8 cellular contexts compared by ENCODE assay signal in genomic region chr1:113904674-113905434, GRCh38. TPM values are rescaled to one million over a fixed set of nuclear protein-coding genes. Genes with fewer than 3 reads are reported as not detected.
A peak's percentile ranks its signal among the peaks of the same experiment; 100 is the strongest.
DNase-seq lines count a peak whose midpoint lies in the region; ATAC-seq and TF ChIP-seq lines count a peak whose summit lies in the region.

TSS of gene AP4B1 (minus strand) at chr1:113904799. CDS start at chr1:113904717, 82 bp downstream.
TSS of gene DCLRE1B (plus strand) at chr1:113905326. CDS start at chr1:113905587, 261 bp downstream.

- intact Hi-C loops in testis (cut with DNase I; ENCODE audit: low total_unique reads): loop anchor here (2.0 kb wide), 1 partner anchor 24 kb away; the partner anchor contains the start of gene HIPK1

- H3K79me2 ChIP-seq in SK-N-SH (ENCODE audit: insufficient read depth): peaks cover 51% of the 10 kb centered on the region

- POLR2A ChIA-PET in SK-N-SH (lab: Yijun Ruan, JAX): interaction anchor here (1.1 to 1.5 kb wide), 3 partner anchors 25 to 93 kb away, joined by 3 to 21 read pairs (median 3); partner anchors contain the start of gene HIPK1

- no peaks in the 10 kb centered on the region for H3K9me2 ChIP-seq in SK-N-SH

- no peaks in the 10 kb centered on the region for H3F3A ChIP-seq in SK-N-SH (replicated peaks; ENCODE audit: insufficient read depth)

- peak; percentile 89 for ATAC-seq in HG02588 (IDR thresholded peaks at IDR 0.05; ENCODE audit: unreplicated experiment)

- H3K9ac ChIP-seq in SK-N-SH: peak within 1 kb of the TSS; percentile 86

- no peak for TF ChIP-seq POLR2A in testis (IDR thresholded peaks at IDR 0.05)

- peak within 1 kb of the TSS; percentile 62 to 84 for H3K4me3 ChIP-seq in SK-N-SH (ENCODE audit: low read depth in 2 of 2, low read length in 1 of 2)
- H3K4me3 ChIP-seq in testis: peak within 1 kb of the TSS; percentile 77 to 82

- peak; percentile 90 for DNase-seq in GM10266 (ENCODE audit: extremely low spot score)
- DNase-seq in NCI-H1048 (lab: John Stamatoyannopoulos, UW): peak; percentile 99
- DNase-seq in SK-N-SH: peak; percentile 95
- peak; percentile 96 for DNase-seq in activated naive CD4-positive, alpha-beta T cell treated with anti-CD3 and anti-CD28 coated beads, Interleukin-2, amount 50 U/mL, for 16 hours
- peak; percentile 99 for DNase-seq in globus pallidus (ENCODE audit: low spot score)
- DNase-seq in occipital lobe (lab: John Stamatoyannopoulos, UW): peak; percentile 98
- peak; percentile 99 for DNase-seq in testis

- under 1% methylated on average over 58 of the region's 67 CpGs for WGBS in SK-N-SH (ENCODE audit: low lambda C conversion rate)
- 0 to 1% methylated on average over 62 to 67 of the region's 67 CpGs for WGBS in testis, 2 donors

- CTCF ChIA-PET in SK-N-SH (lab: Yijun Ruan, JAX): interaction anchor here (0.8 to 4.0 kb wide), 9 partner anchors 11 to 378 kb away, joined by 3 to 19 read pairs (median 4); partner anchors contain the start of genes HIPK1, OLFML3 and PHTF1

- H3K4me2 ChIP-seq in SK-N-SH: peak within 1 kb of the TSS; percentile 98

- TF ChIP-seq CTCF in GM10266 (IDR thresholded peaks at IDR 0.05; ENCODE audit: control insufficient read depth, insufficient read depth, low read depth, missing control alignments) (peak; percentile 92), SK-N-SH (IDR thresholded peaks at IDR 0.05) (peak; percentile 66), testis (IDR thresholded peaks at IDR 0.05) (peak; percentile 48 to 76 (median 67))

- peak within 1 kb of the TSS; percentile 93 for H2AFZ ChIP-seq in SK-N-SH (ENCODE audit: low read depth)

- H3K36me3 ChIP-seq in SK-N-SH (replicated peaks in 1 of 2; ENCODE audit: control insufficient read depth in 1 of 2, insufficient read depth in 2 of 2, low read length in 1 of 2) (peaks cover 15 to 20% of the 10 kb centered on the region in 2 experiments), testis (ENCODE audit: low read depth, missing control alignments) (no peaks in the 10 kb centered on the region)

- TF ChIP-seq EP300 in SK-N-SH (IDR thresholded peaks at IDR 0.05; ENCODE audit: borderline replicate concordance in 1 of 2, low read depth in 1 of 2, low read length in 1 of 2): peak; percentile 31 to 76; a peak in 3 of 4 replicates

- H4K20me1 ChIP-seq in SK-N-SH (ENCODE audit: insufficient read depth): no peaks in the 10 kb centered on the region

- H3K27me3 ChIP-seq in SK-N-SH (ENCODE audit: insufficient read depth) (no peaks in the 10 kb centered on the region), testis (no peaks in the 10 kb centered on the region)

- TF ChIP-seq RAD21 in SK-N-SH (IDR thresholded peaks at IDR 0.05; ENCODE audit: low read length): peak; percentile 64

- H3K27ac ChIP-seq in SK-N-SH (ENCODE audit: low read depth in 2 of 2, low read length in 1 of 2) (peak within 1 kb of the TSS; percentile 90 to 93), testis (peak within 1 kb of the TSS; percentile 69 to 90)

- H3K9me3 ChIP-seq in SK-N-SH (no peaks in the 10 kb centered on the region), testis (no peaks in the 10 kb centered on the region)

- H3K4me1 ChIP-seq in SK-N-SH (ENCODE audit: control insufficient read depth in 1 of 2, insufficient read depth in 2 of 2, low read depth in 1 of 2, low read length in 1 of 2): peaks cover 0 to 11% of the 10 kb centered on the region in 2 experiments; a peak in 2 of 4 replicates
- peaks cover 9% of the 10 kb centered on the region for H3K4me1 ChIP-seq in testis

TF ChIP-seq in SK-N-SH, 30 proteins besides CTCF, POLR2A, EP300 and RAD21 (continues in another document):
- TF ChIP-seq USF2 (IDR thresholded peaks at IDR 0.05; ENCODE audit: borderline replicate concordance, low read depth, low read length): no peak
- TF ChIP-seq MEF2A (IDR thresholded peaks at IDR 0.05; ENCODE audit: borderline replicate concordance, low read depth): no peak
- 0 out of 2 replicates have a peak, but pooled peaks have one; percentile 35 for TF ChIP-seq FOXJ3 (CRISPR knock-in tag; IDR thresholded peaks at IDR 0.05)
- TF ChIP-seq YY1 (IDR thresholded peaks at IDR 0.05; ENCODE audit: low read depth): peak; percentile 71; the same call in 1 of the 2 replicates
- TF ChIP-seq ZBTB33 (IDR thresholded peaks at IDR 0.05; ENCODE audit: borderline replicate concordance, low read depth): peak; percentile 79
- no peak for TF ChIP-seq NFIC (IDR thresholded peaks at IDR 0.05; ENCODE audit: borderline replicate concordance)
- TF ChIP-seq SMC3 (IDR thresholded peaks at IDR 0.05; ENCODE audit: low read depth, low read length): peak; percentile 52
- no peak for TF ChIP-seq EZH2phosphoT487 (IDR thresholded peaks at IDR 0.05; ENCODE audit: borderline replicate concordance, low read depth)
- TF ChIP-seq MAX (IDR thresholded peaks at IDR 0.05; ENCODE audit: low read depth): peak; percentile 35
- TF ChIP-seq, protein P1, sequence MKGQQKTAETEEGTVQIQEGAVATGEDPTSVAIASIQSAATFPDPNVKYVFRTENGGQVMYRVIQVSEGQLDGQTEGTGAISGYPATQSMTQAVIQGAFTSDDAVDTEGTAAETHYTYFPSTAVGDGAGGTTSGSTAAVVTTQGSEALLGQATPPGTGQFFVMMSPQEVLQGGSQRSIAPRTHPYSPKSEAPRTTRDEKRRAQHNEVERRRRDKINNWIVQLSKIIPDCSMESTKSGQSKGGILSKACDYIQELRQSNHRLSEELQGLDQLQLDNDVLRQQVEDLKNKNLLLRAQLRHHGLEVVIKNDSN (IDR thresholded peaks at IDR 0.05; ENCODE audit: borderline replicate concordance, low read depth): peak; percentile 16; the same call in 1 of the 2 replicates
- peak; percentile 63 for TF ChIP-seq TAF1 (IDR thresholded peaks at IDR 0.05; ENCODE audit: borderline replicate concordance, low read depth, low read length)
- no peak for TF ChIP-seq FOXM1 (IDR thresholded peaks at IDR 0.05; ENCODE audit: low read depth)
- TF ChIP-seq TCF12 (IDR thresholded peaks at IDR 0.05): peak; percentile 52; the same call in 1 of the 2 replicates
- no peak for TF ChIP-seq JUND (IDR thresholded peaks at IDR 0.05)
- TF ChIP-seq FOSL2 (IDR thresholded peaks at IDR 0.05; ENCODE audit: borderline replicate concordance, low read depth): peak; percentile 20; the same call in 1 of the 2 replicates
- no peak for TF ChIP-seq TEAD4 (IDR thresholded peaks at IDR 0.05; ENCODE audit: borderline replicate concordance, insufficient read depth)
- TF ChIP-seq, protein P2, sequence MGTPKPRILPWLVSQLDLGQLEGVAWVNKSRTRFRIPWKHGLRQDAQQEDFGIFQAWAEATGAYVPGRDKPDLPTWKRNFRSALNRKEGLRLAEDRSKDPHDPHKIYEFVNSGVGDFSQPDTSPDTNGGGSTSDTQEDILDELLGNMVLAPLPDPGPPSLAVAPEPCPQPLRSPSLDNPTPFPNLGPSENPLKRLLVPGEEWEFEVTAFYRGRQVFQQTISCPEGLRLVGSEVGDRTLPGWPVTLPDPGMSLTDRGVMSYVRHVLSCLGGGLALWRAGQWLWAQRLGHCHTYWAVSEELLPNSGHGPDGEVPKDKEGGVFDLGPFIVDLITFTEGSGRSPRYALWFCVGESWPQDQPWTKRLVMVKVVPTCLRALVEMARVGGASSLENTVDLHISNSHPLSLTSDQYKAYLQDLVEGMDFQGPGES (IDR thresholded peaks at IDR 0.05; ENCODE audit: low read depth, low read length): no peak

RNA-seq across cellular contexts. Expression of gene AP4B1, which starts in this region (rescaled TPM):
- polyA plus RNA-seq in SK-N-SH (2012; rRNA removed) (11.5 and 16.8 TPM in 2 replicates), testis (ENCODE audit: insufficient read depth, low read depth, low replicate concordance) (28.2 TPM)
- polyA plus RNA-seq in SK-N-SH (2012; cell fraction: cytosol; rRNA removed): 7.7 and 8.1 TPM in 2 replicates
- polyA plus RNA-seq in SK-N-SH (2012; cell fraction: nucleus; rRNA removed): 41.9 and 60.0 TPM in 2 replicates
- total RNA-seq in occipital lobe (36.2 TPM), testis (10 to 100 TPM; 23.4 to 49.6 TPM)

RNA-seq across cellular contexts. Expression of gene DCLRE1B, which starts in this region (rescaled TPM):
- polyA plus RNA-seq in SK-N-SH (2012; rRNA removed) (3.0 and 3.3 TPM in 2 replicates), testis (ENCODE audit: insufficient read depth, low read depth, low replicate concordance) (6.7 TPM)
- polyA plus RNA-seq in SK-N-SH (2012; cell fraction: cytosol; rRNA removed): 2.6 and 3.3 TPM in 2 replicates
- 1.3 and 1.5 TPM in 2 replicates for polyA plus RNA-seq in SK-N-SH (2012; cell fraction: nucleus; rRNA removed)
- total RNA-seq in occipital lobe (6.4 TPM), testis (1 to 10 TPM; 7.7 to 8.3 TPM)

Comparison
In these comparisons a context has a peak if more than half of its experiments do, and no peak if none do; other contexts are left out.
1. Peak in every context shown above with its lines: DNase-seq, ATAC-seq, H3K4me3 ChIP-seq and H3K27ac ChIP-seq.